In genomic region chr1:116350097-116350645, GRCh38 we compare ENCODE assay signal across 22 cellular contexts. TPM values are rescaled to one million over a fixed set of nuclear protein-coding genes. Genes with fewer than 3 reads are reported as not detected.
A peak's percentile ranks its signal among the peaks of the same experiment; 100 is the strongest.
DNase-seq lines count a peak whose midpoint lies in the region; ATAC-seq, FAIRE-seq and TF ChIP-seq lines count a peak whose summit lies in the region.
"Had no signal": no experiment of that assay in that cellular context is flagged by ENCODE, and none has a peak within 500 bp of the region (broad histone marks: within the 10 kb centered on the region; RNA-seq: fewer than 3 reads in every experiment).

No MANE protein-coding gene starts in this region.

- no peak for TF ChIP-seq POLR2A in HepG2 (IDR thresholded peaks at IDR 0.05; ENCODE audit: insufficient read depth in 1 of 2, low read depth in 2 of 2, low read length in 2 of 2)
- no peak for TF ChIP-seq POLR2A in right lobe of liver (IDR thresholded peaks at IDR 0.05)
- TF ChIP-seq POLR2A in K562 (conservative IDR thresholded peaks at IDR 0.05), result no peak
- TF ChIP-seq POLR2A in gastrocnemius medialis (IDR thresholded peaks at IDR 0.05), result no peak

- FAIRE-seq in HepG2 (lab: Jason Lieb, UNC) (no peak), K562 (lab: Jason Lieb, UNC) (no peak)
- FAIRE-seq: GM12892 had no signal

- no peak for DNase-seq in HepG2 (ENCODE audit: low spot score)
- no peak for DNase-seq in right lobe of liver
- DNase-seq in GM23338 (ENCODE audit: low spot score), result no peak
- no peak for DNase-seq in K562 (ENCODE audit: extremely low read depth in 1 of 4, low spot score in 3 of 4)
- DNase-seq in neural crest cell (ENCODE audit: low read depth, low spot score), result no peak
- DNase-seq in left cardiac atrium, result no peak
- no peak for DNase-seq in gastrocnemius medialis
- no peak for DNase-seq in activated CD4-positive, alpha-beta T cell treated with anti-CD3 and anti-CD28 coated beads, Interleukin-2, amount 50 U/mL, for 4 hours
- DNase-seq: 8988T; ACHN; BE2C; C1 segment of cervical spinal cord; Caco-2; CD4-positive, alpha-beta T cell; DMS153; DMS79; GDM1; GOT3; H9; IMR-90; KBM-7 had no signal

- no peak overlapping the region for H3K4me3 Mint-ChIP-seq in GM23338
- no peak overlapping the region for H3K4me3 Mint-ChIP-seq in neural crest cell
- H3K4me3 Mint-ChIP-seq: CD4-positive, alpha-beta T cell; H9 had no signal

- no peaks in the 10 kb centered on the region for H3K9me2 ChIP-seq in GM23338 (ENCODE audit: insufficient read depth)

- 41% methylated on average over 2 of the region's 2 CpGs for WGBS in HepG2 (ENCODE audit: low lambda C conversion rate)
- 92% methylated on average over 2 of the region's 2 CpGs for WGBS in right lobe of liver (ENCODE audit: insufficient coverage, low coverage, low lambda C conversion rate, missing lambda C conversion rate)
- 25% methylated on average over 2 of the region's 2 CpGs for WGBS in K562 (ENCODE audit: insufficient coverage, low coverage, missing lambda C conversion rate)

- POLR2A ChIA-PET in HepG2 (lab: Yijun Ruan, JAX) (no interaction called here), K562 (lab: Yijun Ruan, JAX) (interaction anchor here (0.6 kb wide), 1 partner anchor 1594 kb away, joined by 3 read pairs; no protein-coding TSS in a partner anchor)

- H3K27me3 Mint-ChIP-seq in GM23338 (ENCODE audit: insufficient read depth, low read depth, poor library complexity) (no peaks in the 10 kb centered on the region), neural crest cell (ENCODE audit: low read depth) (no peaks in the 10 kb centered on the region)
- H3K27me3 Mint-ChIP-seq: CD4-positive, alpha-beta T cell had no signal

- no TSS peak for BruUV-seq in HepG2 (replicated peaks; lab: Mats Ljungman, UMichigan)
- no TSS peak for BruUV-seq in K562 (replicated peaks; lab: Mats Ljungman, UMichigan)

- H4K20me1 ChIP-seq in HepG2 (ENCODE audit: insufficient read depth, low read length), result no peaks in the 10 kb centered on the region
- H4K20me1 ChIP-seq in GM23338 (replicated peaks; ENCODE audit: insufficient read depth), result no peaks in the 10 kb centered on the region
- H4K20me1 ChIP-seq in K562 (replicated peaks; ENCODE audit: control insufficient read depth, insufficient read depth, low read length), result no peaks in the 10 kb centered on the region

- H3K4me1 ChIP-seq in HepG2 (ENCODE audit: insufficient read depth, low read length) (no peaks in the 10 kb centered on the region), right lobe of liver (no peaks in the 10 kb centered on the region), GM23338 (ENCODE audit: insufficient read depth) (peaks cover 25% of the 10 kb centered on the region; the same call in 1 of the 2 replicates), K562 (replicated peaks in 1 of 2; ENCODE audit: control insufficient read depth in 2 of 2, insufficient read depth in 2 of 2, low read length in 2 of 2) (no peaks in the 10 kb centered on the region), gastrocnemius medialis (peaks cover 18% of the 10 kb centered on the region in 2 donors)
- H3K4me1 ChIP-seq: BE2C, Caco-2 had no signal

- H3K9me3 ChIP-seq in HepG2 (ENCODE audit: low read length) (no peaks in the 10 kb centered on the region), right lobe of liver (no peaks in the 10 kb centered on the region), K562 (replicated peaks; ENCODE audit: control insufficient read depth, insufficient read depth, low read depth, low read length) (no peaks in the 10 kb centered on the region), gastrocnemius medialis (no peaks in the 10 kb centered on the region)
- H3K9me3 ChIP-seq: BE2C, Caco-2 had no signal

- CTCF ChIA-PET in HepG2 (lab: Yijun Ruan, JAX; ENCODE audit: low intra/inter-chr PET ratio, low total read pairs), result no interaction called here
- CTCF ChIA-PET in K562 (lab: Yijun Ruan, JAX; ENCODE audit: low intra/inter-chr PET ratio), result no interaction called here

- H3K4me1 Mint-ChIP-seq in GM23338, result peaks cover 33% of the 10 kb centered on the region
- peaks cover 31% of the 10 kb centered on the region for H3K4me1 Mint-ChIP-seq in neural crest cell

- H3K36me3 Mint-ChIP-seq in GM23338 (ENCODE audit: low read depth), result no peaks in the 10 kb centered on the region
- H3K36me3 Mint-ChIP-seq in neural crest cell (ENCODE audit: low read depth), result no peaks in the 10 kb centered on the region

- H3K4me2 ChIP-seq in HepG2 (ENCODE audit: low read depth, low read length), result no peak overlapping the region
- no peak overlapping the region for H3K4me2 ChIP-seq in GM23338
- H3K4me2 ChIP-seq in K562 (ENCODE audit: insufficient read depth, low read length), result no peak overlapping the region

- no peak overlapping the region for H3K27ac ChIP-seq in HepG2 (ENCODE audit: extremely low read length, insufficient read depth, low read length)
- no peak overlapping the region for H3K27ac ChIP-seq in right lobe of liver
- H3K27ac ChIP-seq in GM23338 (ENCODE audit: low read depth), result no peak overlapping the region
- H3K27ac ChIP-seq in K562 (ENCODE audit: extremely low read depth, low read depth, low read length), result no peak overlapping the region
- no peak overlapping the region for H3K27ac ChIP-seq in gastrocnemius medialis

- H3K9me1 ChIP-seq in K562 (ENCODE audit: control insufficient read depth, insufficient read depth, low read length), result no peaks in the 10 kb centered on the region

- ATAC-seq in HepG2, result no peak
- no peak for ATAC-seq in right lobe of liver
- ATAC-seq in GM23338, result no peak
- ATAC-seq in K562, result no peak
- ATAC-seq in left cardiac atrium, result no peak
- no peak for ATAC-seq in gastrocnemius medialis

- no peak overlapping the region; the same call in 1 of the 2 replicates for H3K27ac Mint-ChIP-seq in GM23338
- H3K27ac Mint-ChIP-seq in neural crest cell (ENCODE audit: unreplicated experiment), result peak overlapping the region; percentile 8
- H3K27ac Mint-ChIP-seq: CD4-positive, alpha-beta T cell; H9 had no signal

- H2AFZ ChIP-seq in HepG2 (ENCODE audit: low read length) (no peak overlapping the region), GM23338 (peak overlapping the region; percentile 70), K562 (ENCODE audit: low read depth, low read length) (no peak overlapping the region)

- H3F3A ChIP-seq in GM23338 (replicated peaks; ENCODE audit: low read depth), result no peaks in the 10 kb centered on the region

- no peaks in the 10 kb centered on the region for H3K36me3 ChIP-seq in HepG2 (replicated peaks in 1 of 2; ENCODE audit: control insufficient read depth in 1 of 2, insufficient read depth in 2 of 2, low read length in 2 of 2)
- H3K36me3 ChIP-seq in right lobe of liver, result no peaks in the 10 kb centered on the region
- no peaks in the 10 kb centered on the region for H3K36me3 ChIP-seq in GM23338 (ENCODE audit: insufficient read depth)
- no peaks in the 10 kb centered on the region for H3K36me3 ChIP-seq in K562 (ENCODE audit: control insufficient read depth, insufficient read depth, low read length)
- H3K36me3 ChIP-seq in gastrocnemius medialis, result no peaks in the 10 kb centered on the region
- H3K36me3 ChIP-seq: BE2C had no signal

- no peak overlapping the region for H3K9ac ChIP-seq in HepG2 (ENCODE audit: insufficient read depth, low read depth, low read length)
- no peak overlapping the region for H3K9ac ChIP-seq in K562 (ENCODE audit: insufficient read depth in 1 of 2, low read depth in 2 of 2, low read length in 2 of 2)

- intact Hi-C loops in HepG2 (cut with micrococcal nuclease; ENCODE audit: unreplicated experiment), result no loop called here
- intact Hi-C loops in right lobe of liver (cut with DNase I), result no loop called here
- intact Hi-C loops in K562 (cut with micrococcal nuclease), result no loop called here
- intact Hi-C loops in left cardiac atrium (cut with DNase I), result no loop called here
- intact Hi-C loops in gastrocnemius medialis (cut with DNase I; ENCODE audit: low total_unique reads), result no loop called here

- H3K9me3 Mint-ChIP-seq in GM23338 (no peaks in the 10 kb centered on the region; the same call in 2 of the 3 replicates), neural crest cell (peaks cover 3% of the 10 kb centered on the region)
- H3K9me3 Mint-ChIP-seq: CD4-positive, alpha-beta T cell; H9 had no signal

- no peak overlapping the region for H3K4me3 ChIP-seq in HepG2 (replicated peaks in 1 of 3; ENCODE audit: insufficient read depth in 1 of 3, low read depth in 2 of 3, low read length in 3 of 3)
- no peak overlapping the region for H3K4me3 ChIP-seq in right lobe of liver
- H3K4me3 ChIP-seq in GM23338, result no peak overlapping the region
- H3K4me3 ChIP-seq in K562, result no peak overlapping the region
- H3K4me3 ChIP-seq in gastrocnemius medialis, result no peak overlapping the region

- TF ChIP-seq RAD21 in HepG2 (CRISPR knock-in tag; IDR thresholded peaks at IDR 0.05) (no peak), K562 (CRISPR knock-in tag; conservative IDR thresholded peaks at IDR 0.05 in 1 of 2, IDR thresholded peaks at IDR 0.05 in 1 of 2) (no peak)

- in situ Hi-C loops in HepG2 (cut with HindIII; ENCODE audit: extremely low pct_ligation_motif_present, low pct_unique_long_range_greater_than_20kb), result no loop called here
- in situ Hi-C loops in K562 (cut with MboI), result no loop called here
- in situ Hi-C loops in gastrocnemius medialis (cut with MboI; ENCODE audit: low sequenced_read_pairs in 4 of 4), result loop anchor here in 2 of 4 donors (25.0 kb wide), 2 partner anchors 137 to 188 kb away; no protein-coding TSS in a partner anchor

- H3K79me2 ChIP-seq in HepG2 (ENCODE audit: insufficient read depth, low read length) (no peaks in the 10 kb centered on the region), GM23338 (replicated peaks; ENCODE audit: insufficient read depth) (no peaks in the 10 kb centered on the region), K562 (ENCODE audit: control insufficient read depth, insufficient read depth, low read length) (no peaks in the 10 kb centered on the region)

- no peak for TF ChIP-seq CTCF in HepG2 (CRISPR knock-in tag; IDR thresholded peaks at IDR 0.05)
- no peak for TF ChIP-seq CTCF in right lobe of liver (IDR thresholded peaks at IDR 0.05)
- TF ChIP-seq CTCF in GM23338 (conservative IDR thresholded peaks at IDR 0.05; ENCODE audit: low read depth in 2 of 2), result no peak
- TF ChIP-seq CTCF in K562 (IDR thresholded peaks at IDR 0.05 in 2 of 3, conservative IDR thresholded peaks at IDR 0.05 in 1 of 3; ENCODE audit: insufficient read depth in 2 of 3, low read depth in 1 of 3, low read length in 3 of 3), result no peak
- TF ChIP-seq CTCF in neural crest cell (conservative IDR thresholded peaks at IDR 0.05), result no peak
- TF ChIP-seq CTCF in gastrocnemius medialis (IDR thresholded peaks at IDR 0.05 in 4 of 5, conservative IDR thresholded peaks at IDR 0.05 in 1 of 5), result no peak

- TF ChIP-seq EP300 in HepG2 (IDR thresholded peaks at IDR 0.05; ENCODE audit: low read depth in 2 of 2, low read length in 2 of 2) (no peak), HepG2 (CRISPR knock-in tag; IDR thresholded peaks at IDR 0.05; ENCODE audit: borderline replicate concordance) (no peak), K562 (IDR thresholded peaks at IDR 0.05; ENCODE audit: low read length) (no peak)

- H3K27me3 ChIP-seq in HepG2 (ENCODE audit: control insufficient read depth in 1 of 2, insufficient read depth in 2 of 2, low read length in 2 of 2), result no peaks in the 10 kb centered on the region; a peak in 2 of 5 replicates
- no peaks in the 10 kb centered on the region for H3K27me3 ChIP-seq in right lobe of liver
- no peaks in the 10 kb centered on the region for H3K27me3 ChIP-seq in GM23338 (ENCODE audit: insufficient read depth)
- H3K27me3 ChIP-seq in K562 (ENCODE audit: control insufficient read depth in 2 of 2, insufficient read depth in 2 of 2, low read length in 2 of 2), result peaks cover 4 to 5% of the 10 kb centered on the region in 2 experiments; a peak in 3 of 5 replicates
- H3K27me3 ChIP-seq in gastrocnemius medialis, result no peaks in the 10 kb centered on the region
- H3K27me3 ChIP-seq: BE2C had no signal

RNA-seq across cellular contexts. Expression of gene ATP1A1, which starts 22.9 kb away (rescaled TPM):
- total RNA-seq in HepG2 (2016; rRNA removed; fragmentation: Illumina TruSeq; extraction: Trizol) (210 and 280 TPM in 2 replicates), right lobe of liver (100 to 1,000 TPM in 5 of 6 experiments, 10 to 100 TPM in 1; 83.6 to 153 (median 121) TPM), K562 (2014; rRNA removed) (234 and 262 TPM in 2 replicates), K562 (2014; rRNA removed; fragmentation: Illumina TruSeq; extraction: Trizol) (109 and 122 TPM in 2 replicates), K562 (2015; rRNA removed; fragmentation: Illumina TruSeq; extraction: Trizol) (99.3 and 103 TPM in 2 replicates), K562 (2021) (319 and 354 TPM in 2 replicates), neural crest cell (175 and 176 TPM in 2 replicates), left cardiac atrium (100 to 1,000 TPM; 183 to 281 TPM), gastrocnemius medialis (100 to 1,000 TPM; 103 to 257 (median 204) TPM)
- 60.3 and 83.4 TPM in 2 replicates for total RNA-seq in HepG2 (2016; cell fraction: cytosol; rRNA removed; fragmentation: Illumina TruSeq; extraction: Trizol; ENCODE audit: low read depth)
- total RNA-seq in HepG2 (2016; cell fraction: insoluble cytoplasmic fraction; rRNA removed; fragmentation: Illumina TruSeq; extraction: Trizol), result 183 and 291 TPM in 2 replicates
- total RNA-seq in HepG2 (2016; cell fraction: membrane; rRNA removed; fragmentation: Illumina TruSeq; extraction: Trizol), result 133 and 176 TPM in 2 replicates
- total RNA-seq in HepG2 (2016; cell fraction: nucleus; rRNA removed; fragmentation: Illumina TruSeq; extraction: Trizol), result 383 and 432 TPM in 2 replicates
- polyA plus RNA-seq in HepG2 (2011; rRNA removed) (627 and 705 TPM in 2 replicates), GM23338 (2016; fragmentation: Nextera tagmentation; extraction: Ambion mirVana) (114 and 117 TPM in 2 replicates), K562 (2011; rRNA removed) (358 and 513 TPM in 2 replicates), K562 (2014; fragmentation: Illumina TruSeq; extraction: Trizol) (358 and 388 TPM in 2 replicates), K562 (2014; fragmentation: Nextera tagmentation; extraction: Ambion mirVana) (100 to 1,000 TPM; 113 to 135 TPM), K562 (2014; rRNA removed) (261 and 293 TPM in 2 replicates)
- polyA plus RNA-seq in HepG2 (2011; cell fraction: cytosol; rRNA removed), result 735 and 774 TPM in 2 replicates
- polyA plus RNA-seq in HepG2 (2011; cell fraction: nucleus; rRNA removed), result 313 and 327 TPM in 2 replicates
- polyA plus RNA-seq in HepG2 (2012), result 467 and 657 TPM in 2 replicates
- polyA plus RNA-seq in HepG2 (2016; cell fraction: cytosol; fragmentation: Illumina TruSeq; extraction: Trizol; ENCODE audit: low read depth), result 69.6 and 84.9 TPM in 2 replicates
- polyA plus RNA-seq in HepG2 (2016; cell fraction: insoluble cytoplasmic fraction; fragmentation: Illumina TruSeq; extraction: Trizol; ENCODE audit: low read depth), result 219 and 228 TPM in 2 replicates
- 106 and 149 TPM in 2 replicates for polyA plus RNA-seq in HepG2 (2016; cell fraction: membrane; fragmentation: Illumina TruSeq; extraction: Trizol; ENCODE audit: low read depth)
- polyA plus RNA-seq in HepG2 (2016; cell fraction: nucleus; fragmentation: Illumina TruSeq; extraction: Trizol; ENCODE audit: insufficient read depth, low read depth), result 515 and 526 TPM in 2 replicates
- 367 and 928 TPM in 2 replicates for polyA minus RNA-seq in HepG2 (2011; rRNA and poly(A)+ RNA removed; ENCODE audit: low replicate concordance)
- 438 and 487 TPM in 2 replicates for polyA minus RNA-seq in HepG2 (2011; cell fraction: cytosol; rRNA and poly(A)+ RNA removed)
- polyA minus RNA-seq in HepG2 (2011; cell fraction: nucleus; rRNA and poly(A)+ RNA removed), result 356 and 442 TPM in 2 replicates
- total RNA-seq in GM23338 (2014; rRNA removed; shearing (Covaris generic)), result 174 and 202 TPM in 2 replicates
- total RNA-seq in K562 (2011; cell fraction: chromatin; rRNA removed; ENCODE audit: low replicate concordance), result 725 and 867 TPM in 2 replicates
- 1,035 and 1,106 TPM in 2 replicates for total RNA-seq in K562 (2011; cell fraction: nucleolus; rRNA removed)
- total RNA-seq in K562 (2011; cell fraction: nucleoplasm; rRNA removed), result 881 and 968 TPM in 2 replicates
- 378 and 399 TPM in 2 replicates for polyA plus RNA-seq in K562 (2011; cell fraction: cytosol; rRNA removed)
- polyA plus RNA-seq in K562 (2011; cell fraction: nucleus; rRNA removed), result 255 and 257 TPM in 2 replicates
- polyA plus RNA-seq in K562 (2012), result 185 and 295 TPM in 2 replicates
- 616 and 874 TPM in 2 replicates for polyA minus RNA-seq in K562 (2011; rRNA and poly(A)+ RNA removed)
- polyA minus RNA-seq in K562 (2011; cell fraction: cytosol; rRNA and poly(A)+ RNA removed), result 258 and 300 TPM in 2 replicates
- polyA minus RNA-seq in K562 (2011; cell fraction: nucleus; rRNA and poly(A)+ RNA removed), result 138 and 192 TPM in 2 replicates

Comparison
In these comparisons a context has a peak if more than half of its experiments do, and no peak if none do; other contexts are left out.
1. Of the 241 proteins assayed by ChIP-seq in both HepG2 and K562: peak only in HepG2: none; only in K562: MAFG, NFE2 and NFE2L1; in both: none; in neither: 238.